8 cellular contexts compared by ENCODE assay signal in the genomic region with DNA sequence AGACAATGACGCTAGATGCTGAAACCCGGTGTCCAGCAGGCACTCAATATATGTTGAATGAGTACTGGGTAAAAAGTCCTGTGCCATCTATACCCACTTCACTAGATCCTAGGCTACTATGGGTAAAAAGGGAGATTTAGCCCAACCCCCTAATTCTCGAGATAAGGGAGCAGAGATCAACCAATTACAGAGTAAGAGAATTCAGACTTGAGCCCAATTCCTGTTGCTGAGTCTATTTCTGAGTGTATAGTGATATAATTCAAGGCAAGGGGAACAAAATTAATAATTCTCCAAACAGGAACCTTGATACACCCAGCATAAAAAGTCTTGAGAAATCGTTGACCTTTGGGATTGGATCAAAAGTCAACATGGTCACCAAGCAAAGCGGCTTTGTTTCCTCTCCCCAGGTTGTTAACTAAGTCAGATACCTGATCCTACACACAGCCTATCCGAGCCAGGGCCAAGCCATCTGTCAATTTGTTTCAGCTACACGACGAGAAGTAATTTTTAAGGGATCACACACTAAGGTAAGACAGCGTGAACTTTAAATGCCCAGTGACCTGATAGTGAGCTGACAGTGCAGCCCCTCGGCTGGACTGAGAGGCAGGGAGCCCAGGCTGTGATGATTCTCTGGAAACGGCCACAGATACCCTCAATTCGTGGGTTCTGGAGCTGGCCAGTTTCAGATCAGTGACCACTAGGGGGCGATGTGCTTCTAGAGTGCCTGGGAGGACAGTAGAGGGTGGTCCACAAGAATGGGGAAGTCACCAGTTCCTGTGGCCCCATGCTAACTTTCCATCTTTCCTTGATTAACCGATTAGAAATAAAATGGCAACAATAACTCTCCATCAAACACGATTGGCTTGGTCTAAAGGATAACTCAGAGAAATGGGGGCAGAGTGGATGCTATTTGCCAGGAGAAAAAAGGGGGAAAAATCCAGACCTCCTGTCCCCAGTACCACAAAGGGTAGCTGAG. TPM values are rescaled to one million over a fixed set of nuclear protein-coding genes. Genes with fewer than 3 reads are reported as not detected.
DNase-seq lines count a peak whose midpoint lies in the region; ATAC-seq and TF ChIP-seq lines count a peak whose summit lies in the region.

No MANE protein-coding gene starts in this region.

- H3K79me2 ChIP-seq in HCT116 (ENCODE audit: insufficient read depth, low read length) (no peaks in the 10 kb centered on the region), osteoblast (ENCODE audit: insufficient read depth, low read length) (no peaks in the 10 kb centered on the region)

- H3K4me1 Mint-ChIP-seq in type B pancreatic cell (ENCODE audit: unreplicated experiment): peaks cover 51% of the 10 kb centered on the region

- H4K20me1 ChIP-seq in HCT116 (ENCODE audit: insufficient read depth) (no peaks in the 10 kb centered on the region), osteoblast (ENCODE audit: insufficient read depth, low read length) (no peaks in the 10 kb centered on the region)

- POLR2A ChIA-PET in HCT116 (lab: Charles Lee): no interaction called here

- H3K9me3 ChIP-seq in BE2C: no peaks in the 10 kb centered on the region
- H3K9me3 ChIP-seq in HCT116 (ENCODE audit: control insufficient read depth in 1 of 2, insufficient read depth in 1 of 2, low read depth in 1 of 2, low read length in 2 of 2): no peaks in the 10 kb centered on the region
- no peaks in the 10 kb centered on the region for H3K9me3 ChIP-seq in osteoblast (ENCODE audit: low read depth, low read length)

- H3K27me3 ChIP-seq in BE2C: 0 out of 2 replicates have a peak, but pooled peaks cover 6% of the 10 kb centered on the region
- no peaks in the 10 kb centered on the region for H3K27me3 ChIP-seq in HCT116 (ENCODE audit: insufficient read depth, low read length)
- no peaks in the 10 kb centered on the region for H3K27me3 ChIP-seq in osteoblast (ENCODE audit: insufficient read depth, low read length)

- TF ChIP-seq CTCF in BE2C (IDR thresholded peaks at IDR 0.05; ENCODE audit: low read depth, low read length): peak; percentile 88
- peak; percentile 49 to 95 (median 87); a peak in 5 of 6 replicates for TF ChIP-seq CTCF in HCT116 (IDR thresholded peaks at IDR 0.05 in 2 of 3, conservative IDR thresholded peaks at IDR 0.05 in 1 of 3; ENCODE audit: borderline replicate concordance in 1 of 3, insufficient read depth in 1 of 3, low read depth in 2 of 3, low read length in 2 of 3)
- TF ChIP-seq CTCF in fibroblast of villous mesenchyme (IDR thresholded peaks at IDR 0.05; ENCODE audit: insufficient read depth, low read depth, low read length): peak; percentile 92
- TF ChIP-seq CTCF in osteoblast (IDR thresholded peaks at IDR 0.05; ENCODE audit: extremely low read depth, low read depth, low read length): peak; percentile 91
- peak; percentile 83 for TF ChIP-seq CTCF in type B pancreatic cell (conservative IDR thresholded peaks at IDR 0.05)

- TF ChIP-seq RAD21 in HCT116 (IDR thresholded peaks at IDR 0.05; ENCODE audit: low read depth): peak; percentile 76

- DNase-seq in BE2C (peak; percentile 81), HCT116 (ENCODE audit: low read depth, low spot score) (peak; percentile 51), OCI-M1 (lab: John Stamatoyannopoulos, UW) (peak; percentile 93), fibroblast of villous mesenchyme (ENCODE audit: low read depth) (peak; percentile 69), osteoblast (ENCODE audit: insufficient read length, low spot score, missing footprints) (no peak), type B pancreatic cell (ENCODE audit: extremely low spot score, unreplicated experiment) (no peak), HuH-7 (ENCODE audit: low spot score) (no peak)
- peak; percentile 65 to 66 for DNase-seq in activated T-cell treated with anti-CD3 and anti-CD28 coated beads, Interleukin-2, amount 50 U/mL, for 48 hours

- no peaks in the 10 kb centered on the region for H3K9me2 ChIP-seq in HCT116 (ENCODE audit: insufficient read depth)

- H3K36me3 Mint-ChIP-seq in type B pancreatic cell: peaks cover 42% of the 10 kb centered on the region

- H2AFZ ChIP-seq in HCT116 (ENCODE audit: low read depth, low read length, poor library complexity, severe bottlenecking) (no peak overlapping the region), osteoblast (ENCODE audit: low read length) (no peak overlapping the region)

- H3K36me3 ChIP-seq in BE2C: no peaks in the 10 kb centered on the region
- no peaks in the 10 kb centered on the region for H3K36me3 ChIP-seq in HCT116 (ENCODE audit: control insufficient read depth in 1 of 2, insufficient read depth in 2 of 2, low read length in 2 of 2)
- no peaks in the 10 kb centered on the region for H3K36me3 ChIP-seq in osteoblast (ENCODE audit: insufficient read depth, low read length)

- no peak overlapping the region for H3K9ac ChIP-seq in HCT116 (ENCODE audit: low read length)

- CTCF ChIA-PET in HCT116 (lab: Charles Lee): interaction anchor here (0.6 to 2.0 kb wide), 7 partner anchors 10 to 321 kb away, joined by 3 to 10 read pairs (median 6); no protein-coding TSS in a partner anchor

- H3K27me3 Mint-ChIP-seq in type B pancreatic cell: no peaks in the 10 kb centered on the region

- H3K4me1 ChIP-seq in BE2C (no peaks in the 10 kb centered on the region), HCT116 (ENCODE audit: control insufficient read depth in 1 of 2, insufficient read depth in 2 of 2, low read length in 2 of 2) (no peaks in the 10 kb centered on the region; a peak in 1 of 4 replicates), osteoblast (ENCODE audit: insufficient read depth, low read length) (peaks cover 8% of the 10 kb centered on the region)

- no peak overlapping the region for H3K4me2 ChIP-seq in HCT116 (ENCODE audit: low read length)
- H3K4me2 ChIP-seq in osteoblast (ENCODE audit: insufficient read depth, low read length): no peak overlapping the region

- intact Hi-C loops in HCT116 (cut with micrococcal nuclease): loop anchor here (2.0 kb wide), 1 partner anchor 322 kb away; no protein-coding TSS in a partner anchor

- H3K27ac Mint-ChIP-seq in type B pancreatic cell: peak overlapping the region; percentile 87

- BruUV-seq in HCT116 (replicated peaks; lab: Mats Ljungman, UMichigan): no TSS peak

- peak overlapping the region; percentile 46 for H3K4me3 Mint-ChIP-seq in type B pancreatic cell

- H3K9me3 Mint-ChIP-seq in type B pancreatic cell: peaks cover 9% of the 10 kb centered on the region

- ATAC-seq in HCT116: peak; percentile 87

- no peak overlapping the region for H3K27ac ChIP-seq in HCT116 (ENCODE audit: low read depth, low read length)
- H3K27ac ChIP-seq in osteoblast (ENCODE audit: low read depth, low read length): no peak overlapping the region

- TF ChIP-seq POLR2A in HCT116 (IDR thresholded peaks at IDR 0.05; ENCODE audit: borderline replicate concordance, extremely low read depth, insufficient read depth, insufficient read length): no peak

- H3K4me3 ChIP-seq in BE2C (ENCODE audit: low read depth, low read length) (no peak overlapping the region), HCT116 (replicated peaks in 1 of 2; ENCODE audit: low read depth in 1 of 2, low read length in 2 of 2) (no peak overlapping the region), fibroblast of villous mesenchyme (ENCODE audit: low read depth, low read length) (no peak overlapping the region), osteoblast (ENCODE audit: insufficient read depth, low read length) (no peak overlapping the region)

- RAD21 ChIA-PET in HCT116 (lab: Charles Lee; ENCODE audit: low non-redundant PET in 1 of 2, low total read pairs in 2 of 2, uncharacterized antibody in 2 of 2, unreplicated experiment in 2 of 2): interaction anchor here in 1 of 2 experiments (1.2 kb wide), 1 partner anchor 321 kb away, joined by 3 read pairs; no protein-coding TSS in a partner anchor

TF ChIP-seq in HCT116, 20 proteins besides CTCF, POLR2A, EP300 and RAD21 (continues in another document):
- TF ChIP-seq ELF1 (IDR thresholded peaks at IDR 0.05; ENCODE audit: borderline replicate concordance, low read depth) (no peak), SIN3A (IDR thresholded peaks at IDR 0.05; ENCODE audit: low read depth) (no peak), CBX3 (IDR thresholded peaks at IDR 0.05; ENCODE audit: low read depth) (no peak), FOSL1 (IDR thresholded peaks at IDR 0.05; ENCODE audit: low read depth) (no peak), CEBPB (IDR thresholded peaks at IDR 0.05; ENCODE audit: low read depth) (no peak), TCF7L2 (IDR thresholded peaks at IDR 0.05; ENCODE audit: borderline replicate concordance, extremely low read depth, insufficient read depth, insufficient read length) (no peak), EZH2phosphoT487 (IDR thresholded peaks at IDR 0.05; ENCODE audit: borderline replicate concordance) (no peak), ZFX (IDR thresholded peaks at IDR 0.05) (no peak), SRF (IDR thresholded peaks at IDR 0.05; ENCODE audit: low read depth) (no peak)
- TF ChIP-seq, protein P1, sequence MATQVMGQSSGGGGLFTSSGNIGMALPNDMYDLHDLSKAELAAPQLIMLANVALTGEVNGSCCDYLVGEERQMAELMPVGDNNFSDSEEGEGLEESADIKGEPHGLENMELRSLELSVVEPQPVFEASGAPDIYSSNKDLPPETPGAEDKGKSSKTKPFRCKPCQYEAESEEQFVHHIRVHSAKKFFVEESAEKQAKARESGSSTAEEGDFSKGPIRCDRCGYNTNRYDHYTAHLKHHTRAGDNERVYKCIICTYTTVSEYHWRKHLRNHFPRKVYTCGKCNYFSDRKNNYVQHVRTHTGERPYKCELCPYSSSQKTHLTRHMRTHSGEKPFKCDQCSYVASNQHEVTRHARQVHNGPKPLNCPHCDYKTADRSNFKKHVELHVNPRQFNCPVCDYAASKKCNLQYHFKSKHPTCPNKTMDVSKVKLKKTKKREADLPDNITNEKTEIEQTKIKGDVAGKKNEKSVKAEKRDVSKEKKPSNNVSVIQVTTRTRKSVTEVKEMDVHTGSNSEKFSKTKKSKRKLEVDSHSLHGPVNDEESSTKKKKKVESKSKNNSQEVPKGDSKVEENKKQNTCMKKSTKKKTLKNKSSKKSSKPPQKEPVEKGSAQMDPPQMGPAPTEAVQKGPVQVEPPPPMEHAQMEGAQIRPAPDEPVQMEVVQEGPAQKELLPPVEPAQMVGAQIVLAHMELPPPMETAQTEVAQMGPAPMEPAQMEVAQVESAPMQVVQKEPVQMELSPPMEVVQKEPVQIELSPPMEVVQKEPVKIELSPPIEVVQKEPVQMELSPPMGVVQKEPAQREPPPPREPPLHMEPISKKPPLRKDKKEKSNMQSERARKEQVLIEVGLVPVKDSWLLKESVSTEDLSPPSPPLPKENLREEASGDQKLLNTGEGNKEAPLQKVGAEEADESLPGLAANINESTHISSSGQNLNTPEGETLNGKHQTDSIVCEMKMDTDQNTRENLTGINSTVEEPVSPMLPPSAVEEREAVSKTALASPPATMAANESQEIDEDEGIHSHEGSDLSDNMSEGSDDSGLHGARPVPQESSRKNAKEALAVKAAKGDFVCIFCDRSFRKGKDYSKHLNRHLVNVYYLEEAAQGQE (IDR thresholded peaks at IDR 0.05; ENCODE audit: low read depth): no peak

RNA-seq across cellular contexts. Expression of a gene that starts 46.2 kb away (rescaled TPM):
- 4.8 TPM for polyA plus RNA-seq in BE2C (2012; ENCODE audit: insufficient read depth, insufficient read length, low read depth)
- total RNA-seq in HCT116 (2021; ENCODE audit: unreplicated experiment) (11.5 TPM), fibroblast of villous mesenchyme (2.2 and 2.6 TPM in 2 replicates), osteoblast (16.2 and 18.1 TPM in 2 replicates), type B pancreatic cell (ENCODE audit: low replicate concordance) (36.6 and 52.7 TPM in 2 replicates)
- 6.8 and 7.7 TPM in 2 replicates for polyA plus RNA-seq in HCT116 (2012)

Comparison
In these comparisons a context has a peak if more than half of its experiments do, and no peak if none do; other contexts are left out.
1. DNase-seq: peak in BE2C (single experiment), HCT116 (single experiment), OCI-M1 (single experiment), activated T-cell treated with anti-CD3 and anti-CD28 coated beads, Interleukin-2, amount 50 U/mL, for 48 hours (2 of 2) and fibroblast of villous mesenchyme (single experiment); none in osteoblast (single experiment), type B pancreatic cell (single experiment) and HuH-7 (single experiment).
2. Peak in every context shown above with its lines, with median percentiles within 50 percentile points of each other: CTCF ChIP-seq.